Comparison of ENCODE assay signal across 18 cellular contexts in the genomic region with DNA sequence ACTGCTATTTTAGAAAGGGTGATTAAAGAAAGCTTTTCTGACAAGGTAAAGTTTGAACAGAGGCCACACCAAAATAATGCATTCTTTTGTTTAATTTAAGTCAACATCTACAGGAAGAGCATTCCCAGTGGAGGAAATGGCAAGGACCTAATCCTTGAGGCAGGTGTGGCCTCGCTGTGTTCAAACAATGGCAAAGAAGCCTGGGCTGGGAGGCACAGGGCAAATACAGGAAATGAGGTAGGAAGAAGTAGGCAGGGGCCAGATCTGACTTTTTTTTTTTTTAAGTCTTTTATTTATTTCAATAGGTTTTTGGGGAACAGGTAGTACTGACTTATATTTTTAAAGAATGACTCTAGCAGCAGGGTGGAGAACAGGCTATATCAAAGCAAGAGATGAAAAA. TPM values are rescaled to one million over a fixed set of nuclear protein-coding genes. Genes with fewer than 3 reads are reported as not detected.
DNase-seq lines count a peak whose midpoint lies in the region; ATAC-seq and TF ChIP-seq lines count a peak whose summit lies in the region.
"Had no signal": no experiment of that assay in that cellular context is flagged by ENCODE, and none has a peak within 500 bp of the region (broad histone marks: within the 10 kb centered on the region; RNA-seq: fewer than 3 reads in every experiment).

No MANE protein-coding gene starts in this region.

- H3K27ac Mint-ChIP-seq in T-helper 2 cell treated with Interferon-gamma antibody and Interleukin-4, amounts not matched to agents 5 μg/mL and 100 μg/mL, for 36 hours = no peak overlapping the region
- H3K27ac Mint-ChIP-seq: activated CD4-positive, alpha-beta T cell treated with anti-CD3 and anti-CD28 coated beads, Interleukin-2, amount 10 ng/mL, durations not matched to agents 7 days and 5 days; activated naive CD4-positive, alpha-beta T cell treated with anti-CD3 and anti-CD28 coated beads for 36 hours; mesothelial cell of epicardium had no signal

- ATAC-seq in Right ventricle myocardium superior (ENCODE audit: poor library complexity) (peak; percentile 41), GM18502 (IDR thresholded peaks at IDR 0.05; ENCODE audit: poor library complexity, unreplicated experiment) (no peak)
- ATAC-seq: right lobe of liver had no signal

- H3K4me3 ChIP-seq in SJCRH30 (no peak overlapping the region), right atrium auricular region (no peak overlapping the region), transverse colon (no peak overlapping the region), smooth muscle cell (no peak overlapping the region)
- H3K4me3 ChIP-seq: right lobe of liver, SK-N-MC had no signal

- no peak for TF ChIP-seq EP300 in transverse colon (IDR thresholded peaks at IDR 0.05; ENCODE audit: low read depth)

- no peak for TF ChIP-seq CTCF in right atrium auricular region (IDR thresholded peaks at IDR 0.05)
- TF ChIP-seq CTCF in transverse colon (IDR thresholded peaks at IDR 0.05) = no peak
- no peak for TF ChIP-seq CTCF in smooth muscle cell (IDR thresholded peaks at IDR 0.05; ENCODE audit: borderline replicate concordance, insufficient read depth, poor library complexity, severe bottlenecking)

- no peak overlapping the region for H3K4me3 Mint-ChIP-seq in T-helper 2 cell treated with Interferon-gamma antibody and Interleukin-4, amounts not matched to agents 5 μg/mL and 100 μg/mL, for 36 hours
- H3K4me3 Mint-ChIP-seq: activated CD4-positive, alpha-beta T cell treated with anti-CD3 and anti-CD28 coated beads, Interleukin-2, amount 10 ng/mL, durations not matched to agents 7 days and 5 days; activated naive CD4-positive, alpha-beta T cell treated with anti-CD3 and anti-CD28 coated beads for 36 hours; mesothelial cell of epicardium had no signal

- no peaks in the 10 kb centered on the region for H3K9me3 Mint-ChIP-seq in T-helper 2 cell treated with Interferon-gamma antibody and Interleukin-4, amounts not matched to agents 5 μg/mL and 100 μg/mL, for 36 hours
- H3K9me3 Mint-ChIP-seq: activated CD4-positive, alpha-beta T cell treated with anti-CD3 and anti-CD28 coated beads, Interleukin-2, amount 10 ng/mL, durations not matched to agents 7 days and 5 days; activated naive CD4-positive, alpha-beta T cell treated with anti-CD3 and anti-CD28 coated beads for 36 hours; mesothelial cell of epicardium had no signal

- H3K27me3 Mint-ChIP-seq in T-helper 2 cell treated with Interferon-gamma antibody and Interleukin-4, amounts not matched to agents 5 μg/mL and 100 μg/mL, for 36 hours (ENCODE audit: low read depth) = peaks cover 4% of the 10 kb centered on the region
- H3K27me3 Mint-ChIP-seq: activated CD4-positive, alpha-beta T cell treated with anti-CD3 and anti-CD28 coated beads, Interleukin-2, amount 10 ng/mL, durations not matched to agents 7 days and 5 days had no signal

- H3K36me3 Mint-ChIP-seq in T-helper 2 cell treated with Interferon-gamma antibody and Interleukin-4, amounts not matched to agents 5 μg/mL and 100 μg/mL, for 36 hours (ENCODE audit: low read depth) = no peaks in the 10 kb centered on the region
- H3K36me3 Mint-ChIP-seq: mesothelial cell of epicardium had no signal

- in situ Hi-C loops in transverse colon (cut with MboI; ENCODE audit: low pct_ligation_motif_present in 1 of 4, low pct_unique_long_range_greater_than_20kb in 1 of 4, low sequenced_read_pairs in 3 of 4) = no loop called here

- H3K79me2 ChIP-seq in smooth muscle cell (ENCODE audit: low read depth) = no peaks in the 10 kb centered on the region

- DNase-seq in Right ventricle myocardium superior = no peak
- no peak for DNase-seq in cardiac septum (ENCODE audit: low spot score)
- DNase-seq in SJCRH30 = peak; percentile 9 to 40
- DNase-seq in right atrium auricular region (ENCODE audit: low spot score) = no peak
- peak; percentile 10 for DNase-seq in transverse colon
- no peak for DNase-seq in T-helper 2 cell treated with Interferon-gamma antibody and Interleukin-4, amounts not matched to agents 5 μg/mL and 100 μg/mL, for 36 hours (ENCODE audit: low spot score)
- no peak for DNase-seq in smooth muscle cell (lab: John Stamatoyannopoulos, UW; ENCODE audit: unreplicated experiment)
- DNase-seq: activated CD4-positive, alpha-beta T cell treated with anti-CD3 and anti-CD28 coated beads, Interleukin-2, amount 10 ng/mL, durations not matched to agents 7 days and 5 days; activated naive CD4-positive, alpha-beta T cell treated with anti-CD3 and anti-CD28 coated beads for 36 hours; activated T-cell treated with anti-CD3 and anti-CD28 coated beads for 4 hours; cortex of kidney; head of caudate nucleus; NCI-H226; right lobe of liver; substantia nigra had no signal

- H3F3A ChIP-seq in smooth muscle cell (ENCODE audit: low read depth) = no peaks in the 10 kb centered on the region

- H3K4me2 ChIP-seq in smooth muscle cell = no peak overlapping the region

- intact Hi-C loops in Right ventricle myocardium superior (cut with DNase I) (no loop called here), cardiac septum (cut with DNase I) (no loop called here), transverse colon (cut with DNase I; ENCODE audit: low total_unique reads) (no loop called here)

- H3K9me3 ChIP-seq in SJCRH30 (replicated peaks) = no peaks in the 10 kb centered on the region
- H3K9me3 ChIP-seq in right atrium auricular region = no peaks in the 10 kb centered on the region
- H3K9me3 ChIP-seq in transverse colon = no peaks in the 10 kb centered on the region
- no peaks in the 10 kb centered on the region for H3K9me3 ChIP-seq in smooth muscle cell (replicated peaks; ENCODE audit: low read depth)
- H3K9me3 ChIP-seq: right lobe of liver had no signal

- no peaks in the 10 kb centered on the region for H4K20me1 ChIP-seq in smooth muscle cell (ENCODE audit: low read depth)

- H3K27ac ChIP-seq in SJCRH30 (no peak overlapping the region), right atrium auricular region (peak overlapping the region; percentile 66 to 76), transverse colon (peak overlapping the region in 2 of 4 donors; percentile 5 to 20), smooth muscle cell (ENCODE audit: low read depth) (no peak overlapping the region)
- H3K27ac ChIP-seq: right lobe of liver, SK-N-MC had no signal

- no peak for TF ChIP-seq POLR2A in transverse colon (IDR thresholded peaks at IDR 0.05)

- H2AFZ ChIP-seq in smooth muscle cell (ENCODE audit: low read depth) = no peak overlapping the region

- H3K9ac ChIP-seq in smooth muscle cell (ENCODE audit: low read depth) = no peak overlapping the region

- H3K4me1 Mint-ChIP-seq in T-helper 2 cell treated with Interferon-gamma antibody and Interleukin-4, amounts not matched to agents 5 μg/mL and 100 μg/mL, for 36 hours (ENCODE audit: low read depth) = no peaks in the 10 kb centered on the region
- H3K4me1 Mint-ChIP-seq: activated CD4-positive, alpha-beta T cell treated with anti-CD3 and anti-CD28 coated beads, Interleukin-2, amount 10 ng/mL, durations not matched to agents 7 days and 5 days; mesothelial cell of epicardium had no signal

- 14 to 38% methylated on average over 1 of the region's 1 CpG for WGBS in transverse colon (ENCODE audit: low coverage in 1 of 2), 2 donors
- WGBS in smooth muscle cell (ENCODE audit: low lambda C conversion rate) = 83% methylated on average over 1 of the region's 1 CpG

- no peaks in the 10 kb centered on the region for H3K27me3 ChIP-seq in SJCRH30
- H3K27me3 ChIP-seq in right atrium auricular region = no peaks in the 10 kb centered on the region
- H3K27me3 ChIP-seq in transverse colon = no peaks in the 10 kb centered on the region
- H3K27me3 ChIP-seq in smooth muscle cell (ENCODE audit: low read depth) = no peaks in the 10 kb centered on the region
- H3K27me3 ChIP-seq: right lobe of liver had no signal

- H3K4me1 ChIP-seq in SJCRH30 = peaks cover 28% of the 10 kb centered on the region
- H3K4me1 ChIP-seq in right atrium auricular region = no peaks in the 10 kb centered on the region
- peaks cover 0 to 3% (median 0%) of the 10 kb centered on the region in 4 donors for H3K4me1 ChIP-seq in transverse colon
- no peaks in the 10 kb centered on the region for H3K4me1 ChIP-seq in smooth muscle cell (ENCODE audit: low read depth)
- H3K4me1 ChIP-seq: right lobe of liver had no signal

- no peaks in the 10 kb centered on the region for H3K36me3 ChIP-seq in SJCRH30
- peaks cover 6% of the 10 kb centered on the region for H3K36me3 ChIP-seq in right atrium auricular region
- H3K36me3 ChIP-seq in transverse colon = no peaks in the 10 kb centered on the region
- H3K36me3 ChIP-seq in smooth muscle cell (ENCODE audit: low read depth) = no peaks in the 10 kb centered on the region
- H3K36me3 ChIP-seq: right lobe of liver had no signal

RNA-seq across cellular contexts. Expression of gene ARMH4, which starts 53.5 kb away (rescaled TPM):
- total RNA-seq in Right ventricle myocardium superior (6.2 TPM), cardiac septum (6.4 TPM), right atrium auricular region (10 to 100 TPM in 1 of 2 donors, 1 to 10 TPM in 1; 3.4 to 16.3 TPM), transverse colon (1 to 10 TPM in 1 of 4 donors, under 1 TPM in 2, not detected in 1; 0.41 to 2.8 (median 0.48) TPM), smooth muscle cell (14.4 and 14.7 TPM in 2 replicates)
- total RNA-seq in SJCRH30 (2014; rRNA removed; shearing (Covaris generic)) = 0.45 and 1.3 TPM in 2 replicates
- polyA plus RNA-seq in smooth muscle cell = 10.0 and 12.9 TPM in 2 replicates

Comparison
In these comparisons a context has a peak if more than half of its experiments do, and no peak if none do; other contexts are left out.
1. DNase-seq: peak in SJCRH30 (2 of 2) and transverse colon (single experiment); none in Right ventricle myocardium superior (single experiment), cardiac septum (single experiment), right atrium auricular region (single experiment), T-helper 2 cell treated with Interferon-gamma antibody and Interleukin-4, amounts not matched to agents 5 μg/mL and 100 μg/mL, for 36 hours (single experiment) and smooth muscle cell (single experiment).
2. H3K27ac ChIP-seq: peak in right atrium auricular region (2 of 2); none in SJCRH30 (single experiment) and smooth muscle cell (single experiment).